8 cellular contexts compared by ENCODE assay signal in the genomic region with DNA sequence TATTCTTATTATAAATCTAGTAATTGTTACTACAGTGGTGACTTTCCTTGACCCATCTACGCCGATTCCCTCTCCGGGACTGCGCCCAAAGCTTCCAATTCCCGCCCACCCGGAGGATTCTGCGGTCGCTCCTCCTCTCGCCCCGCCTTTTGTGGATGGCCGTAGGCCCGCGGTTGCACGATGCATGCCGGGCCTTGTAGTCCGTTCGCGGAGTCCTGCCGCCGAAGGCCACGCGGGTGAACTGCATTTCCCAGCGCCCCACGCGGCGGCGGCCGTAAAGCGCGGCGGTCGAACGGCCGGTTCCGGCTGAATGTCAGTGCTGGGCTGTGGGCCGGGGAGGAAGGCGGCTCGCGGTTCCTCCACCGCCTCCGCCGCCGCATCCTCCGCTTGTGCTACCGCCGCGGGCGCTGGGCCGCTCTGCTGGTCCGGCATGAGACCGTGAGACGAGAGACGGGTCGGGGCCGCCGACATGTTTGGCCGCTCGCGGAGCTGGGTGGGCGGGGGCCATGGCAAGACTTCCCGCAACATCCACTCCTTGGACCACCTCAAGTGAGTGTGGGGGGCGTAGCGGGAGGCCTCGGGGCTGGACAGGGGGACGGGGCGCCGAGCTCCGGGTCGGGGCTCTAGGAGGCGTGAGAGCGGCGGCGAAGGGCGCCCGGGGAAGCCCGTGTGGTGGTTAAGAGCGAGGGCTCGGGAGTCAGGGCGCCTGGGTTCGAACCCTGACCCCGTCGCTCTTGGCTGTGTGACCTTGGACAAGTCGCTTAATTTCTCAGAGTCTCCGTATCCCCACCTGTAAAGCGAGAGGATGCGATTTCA. TPM values are rescaled to one million over a fixed set of nuclear protein-coding genes. Genes with fewer than 3 reads are reported as not detected.
DNase-seq lines count a peak whose midpoint lies in the region; ATAC-seq and TF ChIP-seq lines count a peak whose summit lies in the region.

A gene with protein sequence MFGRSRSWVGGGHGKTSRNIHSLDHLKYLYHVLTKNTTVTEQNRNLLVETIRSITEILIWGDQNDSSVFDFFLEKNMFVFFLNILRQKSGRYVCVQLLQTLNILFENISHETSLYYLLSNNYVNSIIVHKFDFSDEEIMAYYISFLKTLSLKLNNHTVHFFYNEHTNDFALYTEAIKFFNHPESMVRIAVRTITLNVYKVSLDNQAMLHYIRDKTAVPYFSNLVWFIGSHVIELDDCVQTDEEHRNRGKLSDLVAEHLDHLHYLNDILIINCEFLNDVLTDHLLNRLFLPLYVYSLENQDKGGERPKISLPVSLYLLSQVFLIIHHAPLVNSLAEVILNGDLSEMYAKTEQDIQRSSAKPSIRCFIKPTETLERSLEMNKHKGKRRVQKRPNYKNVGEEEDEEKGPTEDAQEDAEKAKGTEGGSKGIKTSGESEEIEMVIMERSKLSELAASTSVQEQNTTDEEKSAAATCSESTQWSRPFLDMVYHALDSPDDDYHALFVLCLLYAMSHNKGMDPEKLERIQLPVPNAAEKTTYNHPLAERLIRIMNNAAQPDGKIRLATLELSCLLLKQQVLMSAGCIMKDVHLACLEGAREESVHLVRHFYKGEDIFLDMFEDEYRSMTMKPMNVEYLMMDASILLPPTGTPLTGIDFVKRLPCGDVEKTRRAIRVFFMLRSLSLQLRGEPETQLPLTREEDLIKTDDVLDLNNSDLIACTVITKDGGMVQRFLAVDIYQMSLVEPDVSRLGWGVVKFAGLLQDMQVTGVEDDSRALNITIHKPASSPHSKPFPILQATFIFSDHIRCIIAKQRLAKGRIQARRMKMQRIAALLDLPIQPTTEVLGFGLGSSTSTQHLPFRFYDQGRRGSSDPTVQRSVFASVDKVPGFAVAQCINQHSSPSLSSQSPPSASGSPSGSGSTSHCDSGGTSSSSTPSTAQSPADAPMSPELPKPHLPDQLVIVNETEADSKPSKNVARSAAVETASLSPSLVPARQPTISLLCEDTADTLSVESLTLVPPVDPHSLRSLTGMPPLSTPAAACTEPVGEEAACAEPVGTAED (plus strand): TSS at position 316 of the 816 bp plus-strand sequence. CDS start 154 bp downstream, at position 470.

- H3K27ac Mint-ChIP-seq in activated B cell treated with CpG ODN at 0.5 μM for 24 hours, result peak within 1 kb of the TSS; percentile 81
- H3K27ac Mint-ChIP-seq in immature natural killer cell, result peak within 1 kb of the TSS; percentile 53 to 93 (median 86)

- CTCF ChIA-PET in activated B cell treated with CpG ODN at 0.5 μM for 24 hours (lab: Charles Lee), result interaction anchor here (1.2 kb wide), 1 partner anchor 19 kb away, joined by 4 read pairs; no protein-coding TSS in a partner anchor

- intact Hi-C loops in activated B cell treated with CpG ODN at 0.5 μM for 24 hours (cut with micrococcal nuclease), result loop anchor here (1.0 to 10.0 kb wide), 6 partner anchors 68 to 1860 kb away; a partner anchor contains a TSS

- ATAC-seq in GM19025 (IDR thresholded peaks at IDR 0.05; ENCODE audit: low read depth, unreplicated experiment) (peak; percentile 63), HG03280 (IDR thresholded peaks at IDR 0.05; ENCODE audit: unreplicated experiment) (peak; percentile 73), activated B cell treated with CpG ODN at 0.5 μM for 24 hours (ENCODE audit: low read depth) (peak; percentile 74)

- H3K9me3 Mint-ChIP-seq in activated B cell treated with CpG ODN at 0.5 μM for 24 hours (no peaks in the 10 kb centered on the region), immature natural killer cell (no peaks in the 10 kb centered on the region)

- H3K36me3 Mint-ChIP-seq in activated B cell treated with CpG ODN at 0.5 μM for 24 hours (ENCODE audit: low read depth), result peaks cover 7% of the 10 kb centered on the region
- H3K36me3 Mint-ChIP-seq in immature natural killer cell, result no peaks in the 10 kb centered on the region

- H3K4me1 Mint-ChIP-seq in activated B cell treated with CpG ODN at 0.5 μM for 24 hours (peaks cover 83% of the 10 kb centered on the region), immature natural killer cell (peaks cover 66 to 71% of the 10 kb centered on the region in 2 donors)

- peak; percentile 91 for DNase-seq in AG09319 (ENCODE audit: extremely low read depth, low read depth)
- DNase-seq in NCI-H345 treated with DMSO at 0.1 percent for 48 hours (lab: John Stamatoyannopoulos, UW; ENCODE audit: unreplicated experiment), result peak; percentile 92
- DNase-seq in activated B cell treated with CpG ODN at 0.5 μM for 24 hours, result peak; percentile 97
- peak; percentile 94 for DNase-seq in central memory CD4-positive, alpha-beta T cell
- peak; percentile 95 to 96 (median 95) for DNase-seq in immature natural killer cell
- peak; percentile 87 for DNase-seq in smooth muscle cell of the brain vasculature (ENCODE audit: low read depth, low spot score)

- no peak; the same call in 1 of the 2 replicates for TF ChIP-seq CTCF in AG09319 (IDR thresholded peaks at IDR 0.05; ENCODE audit: low read depth, low read length)
- no peak for TF ChIP-seq CTCF in activated B cell treated with CpG ODN at 0.5 μM for 24 hours (IDR thresholded peaks at IDR 0.05)

- H3K27me3 Mint-ChIP-seq in activated B cell treated with CpG ODN at 0.5 μM for 24 hours, result no peaks in the 10 kb centered on the region
- peaks cover 2 to 11% (median 5%) of the 10 kb centered on the region in 3 donors for H3K27me3 Mint-ChIP-seq in immature natural killer cell (ENCODE audit: low read depth in 3 of 3)

- POLR2A ChIA-PET in activated B cell treated with CpG ODN at 0.5 μM for 24 hours (lab: Charles Lee), result interaction anchor here (0.5 to 2.0 kb wide), 13 partner anchors 10 to 907 kb away, joined by 3 to 18 read pairs (median 4); a partner anchor contains a TSS

- H3K4me3 Mint-ChIP-seq in activated B cell treated with CpG ODN at 0.5 μM for 24 hours (peak within 1 kb of the TSS; percentile 90), immature natural killer cell (peak within 1 kb of the TSS; percentile 81 to 93 (median 88))

RNA-seq across cellular contexts. Expression of the gene that starts here (rescaled TPM):
- total RNA-seq in activated B cell treated with CpG ODN at 0.5 μM for 24 hours, result 53.4 and 57.6 TPM in 2 replicates
- polyA plus RNA-seq in immature natural killer cell, result 10 to 100 TPM in 1 of 3 donors, 1 to 10 TPM in 2; 5.6 to 19.9 (median 5.6) TPM

Comparison
In these comparisons a context has a peak if more than half of its experiments do, and no peak if none do; other contexts are left out.
1. Peak in every context shown above with its lines: DNase-seq and ATAC-seq.